ENCODE assay signal across 2 cellular contexts in the genomic region with DNA sequence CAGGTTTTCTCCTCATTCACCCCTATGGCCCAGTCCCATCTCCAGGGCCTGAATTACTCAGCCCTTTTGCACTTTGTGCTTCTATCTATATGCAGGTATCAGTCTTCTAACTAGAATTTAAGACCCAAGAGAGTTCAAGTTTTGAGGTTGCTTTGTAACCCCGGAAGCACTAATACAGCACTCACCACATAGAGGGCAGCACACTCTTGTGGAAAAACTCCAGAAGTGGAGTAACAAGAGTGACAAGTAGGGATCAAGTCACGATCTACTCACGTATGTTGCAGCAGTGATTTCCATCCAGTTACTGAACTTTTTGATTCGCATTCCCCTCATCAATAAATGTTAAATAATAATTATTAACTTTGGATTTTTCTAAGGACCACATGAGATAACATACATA.
TF ChIP-seq lines count a peak whose summit lies in the region.

No MANE protein-coding gene starts in this region.

TF ChIP-seq in IMR-90, 13 proteins besides CTCF, POLR2A, EP300 and RAD21 (continued from another document):
- TF ChIP-seq, protein P1, sequence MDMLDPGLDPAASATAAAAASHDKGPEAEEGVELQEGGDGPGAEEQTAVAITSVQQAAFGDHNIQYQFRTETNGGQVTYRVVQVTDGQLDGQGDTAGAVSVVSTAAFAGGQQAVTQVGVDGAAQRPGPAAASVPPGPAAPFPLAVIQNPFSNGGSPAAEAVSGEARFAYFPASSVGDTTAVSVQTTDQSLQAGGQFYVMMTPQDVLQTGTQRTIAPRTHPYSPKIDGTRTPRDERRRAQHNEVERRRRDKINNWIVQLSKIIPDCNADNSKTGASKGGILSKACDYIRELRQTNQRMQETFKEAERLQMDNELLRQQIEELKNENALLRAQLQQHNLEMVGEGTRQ (IDR thresholded peaks at IDR 0.05; ENCODE audit: low read depth, low read length) = no peak
- no peak for TF ChIP-seq MXI1 (IDR thresholded peaks at IDR 0.05; ENCODE audit: borderline replicate concordance, low read depth, low read length)
- TF ChIP-seq FOS (IDR thresholded peaks at IDR 0.05; ENCODE audit: low read depth, low read length) = no peak
- no peak for TF ChIP-seq MAFK (IDR thresholded peaks at IDR 0.05; ENCODE audit: low read depth, low read length)
- TF ChIP-seq BHLHE40 (IDR thresholded peaks at IDR 0.05; ENCODE audit: low read depth, low read length) = no peak
- TF ChIP-seq CHD1 (IDR thresholded peaks at IDR 0.05; ENCODE audit: low read depth, low read length) = no peak
- TF ChIP-seq SMC3 (IDR thresholded peaks at IDR 0.05; ENCODE audit: low read depth, low read length) = no peak
- TF ChIP-seq RFX5 (IDR thresholded peaks at IDR 0.05; ENCODE audit: low read depth, low read length) = no peak
- TF ChIP-seq, protein P2, sequence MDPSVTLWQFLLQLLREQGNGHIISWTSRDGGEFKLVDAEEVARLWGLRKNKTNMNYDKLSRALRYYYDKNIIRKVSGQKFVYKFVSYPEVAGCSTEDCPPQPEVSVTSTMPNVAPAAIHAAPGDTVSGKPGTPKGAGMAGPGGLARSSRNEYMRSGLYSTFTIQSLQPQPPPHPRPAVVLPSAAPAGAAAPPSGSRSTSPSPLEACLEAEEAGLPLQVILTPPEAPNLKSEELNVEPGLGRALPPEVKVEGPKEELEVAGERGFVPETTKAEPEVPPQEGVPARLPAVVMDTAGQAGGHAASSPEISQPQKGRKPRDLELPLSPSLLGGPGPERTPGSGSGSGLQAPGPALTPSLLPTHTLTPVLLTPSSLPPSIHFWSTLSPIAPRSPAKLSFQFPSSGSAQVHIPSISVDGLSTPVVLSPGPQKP (IDR thresholded peaks at IDR 0.05; ENCODE audit: borderline replicate concordance, low read depth, low read length) = no peak
- TF ChIP-seq RCOR1 (IDR thresholded peaks at IDR 0.05; ENCODE audit: insufficient replicate concordance, low read length) = no peak
- no peak for TF ChIP-seq NFE2L2 (IDR thresholded peaks at IDR 0.05; ENCODE audit: low read depth, low read length)

TF ChIP-seq in K562, 482 proteins besides CTCF, POLR2A, EP300 and RAD21 (continued from another document):
- TF ChIP-seq, protein P3, sequence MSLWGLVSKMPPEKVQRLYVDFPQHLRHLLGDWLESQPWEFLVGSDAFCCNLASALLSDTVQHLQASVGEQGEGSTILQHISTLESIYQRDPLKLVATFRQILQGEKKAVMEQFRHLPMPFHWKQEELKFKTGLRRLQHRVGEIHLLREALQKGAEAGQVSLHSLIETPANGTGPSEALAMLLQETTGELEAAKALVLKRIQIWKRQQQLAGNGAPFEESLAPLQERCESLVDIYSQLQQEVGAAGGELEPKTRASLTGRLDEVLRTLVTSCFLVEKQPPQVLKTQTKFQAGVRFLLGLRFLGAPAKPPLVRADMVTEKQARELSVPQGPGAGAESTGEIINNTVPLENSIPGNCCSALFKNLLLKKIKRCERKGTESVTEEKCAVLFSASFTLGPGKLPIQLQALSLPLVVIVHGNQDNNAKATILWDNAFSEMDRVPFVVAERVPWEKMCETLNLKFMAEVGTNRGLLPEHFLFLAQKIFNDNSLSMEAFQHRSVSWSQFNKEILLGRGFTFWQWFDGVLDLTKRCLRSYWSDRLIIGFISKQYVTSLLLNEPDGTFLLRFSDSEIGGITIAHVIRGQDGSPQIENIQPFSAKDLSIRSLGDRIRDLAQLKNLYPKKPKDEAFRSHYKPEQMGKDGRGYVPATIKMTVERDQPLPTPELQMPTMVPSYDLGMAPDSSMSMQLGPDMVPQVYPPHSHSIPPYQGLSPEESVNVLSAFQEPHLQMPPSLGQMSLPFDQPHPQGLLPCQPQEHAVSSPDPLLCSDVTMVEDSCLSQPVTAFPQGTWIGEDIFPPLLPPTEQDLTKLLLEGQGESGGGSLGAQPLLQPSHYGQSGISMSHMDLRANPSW (CRISPR knock-in tag; IDR thresholded peaks at IDR 0.05) = no peak
- TF ChIP-seq PPARD (CRISPR knock-in tag; IDR thresholded peaks at IDR 0.05) (no peak), SMC3 (conservative IDR thresholded peaks at IDR 0.05; ENCODE audit: insufficient read depth, low read depth, low read length) (0 out of 2 replicates have a peak, but pooled peaks have one; percentile 21), FOXA1 (IDR thresholded peaks at IDR 0.05; ENCODE audit: borderline replicate concordance) (no peak), ZNF184 (CRISPR knock-in tag; IDR thresholded peaks at IDR 0.05) (no peak), ZFP36 (IDR thresholded peaks at IDR 0.05; ENCODE audit: low read depth, low read length, partially characterized antibody) (no peak), DDX20 (tag; IDR thresholded peaks at IDR 0.05; ENCODE audit: low read depth) (no peak), RCOR1 (IDR thresholded peaks at IDR 0.05; ENCODE audit: borderline replicate concordance in 1 of 2, low read depth in 2 of 2, low read length in 2 of 2) (0 out of 4 replicates have a peak, but pooled peaks of 1 of the 2 experiments have one; percentile 13), NR2C1 (IDR thresholded peaks at IDR 0.05) (peak; percentile 39; the same call in 1 of the 2 replicates), NR2C1 (tag; IDR thresholded peaks at IDR 0.05) (peak; percentile 40; the same call in 1 of the 2 replicates), CBX5 (IDR thresholded peaks at IDR 0.05; ENCODE audit: borderline replicate concordance, low read depth) (no peak), POLR2H (tag; IDR thresholded peaks at IDR 0.05; ENCODE audit: low read depth) (no peak), TARDBP (IDR thresholded peaks at IDR 0.05) (no peak), ZNF175 (CRISPR knock-in tag; IDR thresholded peaks at IDR 0.05; ENCODE audit: low read depth) (no peak), MAFF (IDR thresholded peaks at IDR 0.05; ENCODE audit: low read length) (no peak)
- TF ChIP-seq, protein P4, sequence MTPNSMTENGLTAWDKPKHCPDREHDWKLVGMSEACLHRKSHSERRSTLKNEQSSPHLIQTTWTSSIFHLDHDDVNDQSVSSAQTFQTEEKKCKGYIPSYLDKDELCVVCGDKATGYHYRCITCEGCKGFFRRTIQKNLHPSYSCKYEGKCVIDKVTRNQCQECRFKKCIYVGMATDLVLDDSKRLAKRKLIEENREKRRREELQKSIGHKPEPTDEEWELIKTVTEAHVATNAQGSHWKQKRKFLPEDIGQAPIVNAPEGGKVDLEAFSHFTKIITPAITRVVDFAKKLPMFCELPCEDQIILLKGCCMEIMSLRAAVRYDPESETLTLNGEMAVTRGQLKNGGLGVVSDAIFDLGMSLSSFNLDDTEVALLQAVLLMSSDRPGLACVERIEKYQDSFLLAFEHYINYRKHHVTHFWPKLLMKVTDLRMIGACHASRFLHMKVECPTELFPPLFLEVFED (CRISPR knock-in tag; conservative IDR thresholded peaks at IDR 0.05) = no peak
- TF ChIP-seq, protein P5, sequence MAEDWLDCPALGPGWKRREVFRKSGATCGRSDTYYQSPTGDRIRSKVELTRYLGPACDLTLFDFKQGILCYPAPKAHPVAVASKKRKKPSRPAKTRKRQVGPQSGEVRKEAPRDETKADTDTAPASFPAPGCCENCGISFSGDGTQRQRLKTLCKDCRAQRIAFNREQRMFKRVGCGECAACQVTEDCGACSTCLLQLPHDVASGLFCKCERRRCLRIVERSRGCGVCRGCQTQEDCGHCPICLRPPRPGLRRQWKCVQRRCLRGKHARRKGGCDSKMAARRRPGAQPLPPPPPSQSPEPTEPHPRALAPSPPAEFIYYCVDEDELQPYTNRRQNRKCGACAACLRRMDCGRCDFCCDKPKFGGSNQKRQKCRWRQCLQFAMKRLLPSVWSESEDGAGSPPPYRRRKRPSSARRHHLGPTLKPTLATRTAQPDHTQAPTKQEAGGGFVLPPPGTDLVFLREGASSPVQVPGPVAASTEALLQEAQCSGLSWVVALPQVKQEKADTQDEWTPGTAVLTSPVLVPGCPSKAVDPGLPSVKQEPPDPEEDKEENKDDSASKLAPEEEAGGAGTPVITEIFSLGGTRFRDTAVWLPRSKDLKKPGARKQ (CRISPR knock-in tag; IDR thresholded peaks at IDR 0.05) = 0 out of 2 replicates have a peak, but pooled peaks have one; percentile 13
- TF ChIP-seq, protein P6, sequence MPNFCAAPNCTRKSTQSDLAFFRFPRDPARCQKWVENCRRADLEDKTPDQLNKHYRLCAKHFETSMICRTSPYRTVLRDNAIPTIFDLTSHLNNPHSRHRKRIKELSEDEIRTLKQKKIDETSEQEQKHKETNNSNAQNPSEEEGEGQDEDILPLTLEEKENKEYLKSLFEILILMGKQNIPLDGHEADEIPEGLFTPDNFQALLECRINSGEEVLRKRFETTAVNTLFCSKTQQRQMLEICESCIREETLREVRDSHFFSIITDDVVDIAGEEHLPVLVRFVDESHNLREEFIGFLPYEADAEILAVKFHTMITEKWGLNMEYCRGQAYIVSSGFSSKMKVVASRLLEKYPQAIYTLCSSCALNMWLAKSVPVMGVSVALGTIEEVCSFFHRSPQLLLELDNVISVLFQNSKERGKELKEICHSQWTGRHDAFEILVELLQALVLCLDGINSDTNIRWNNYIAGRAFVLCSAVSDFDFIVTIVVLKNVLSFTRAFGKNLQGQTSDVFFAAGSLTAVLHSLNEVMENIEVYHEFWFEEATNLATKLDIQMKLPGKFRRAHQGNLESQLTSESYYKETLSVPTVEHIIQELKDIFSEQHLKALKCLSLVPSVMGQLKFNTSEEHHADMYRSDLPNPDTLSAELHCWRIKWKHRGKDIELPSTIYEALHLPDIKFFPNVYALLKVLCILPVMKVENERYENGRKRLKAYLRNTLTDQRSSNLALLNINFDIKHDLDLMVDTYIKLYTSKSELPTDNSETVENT (CRISPR knock-in tag; IDR thresholded peaks at IDR 0.05) = no peak
- TF ChIP-seq, protein P7, sequence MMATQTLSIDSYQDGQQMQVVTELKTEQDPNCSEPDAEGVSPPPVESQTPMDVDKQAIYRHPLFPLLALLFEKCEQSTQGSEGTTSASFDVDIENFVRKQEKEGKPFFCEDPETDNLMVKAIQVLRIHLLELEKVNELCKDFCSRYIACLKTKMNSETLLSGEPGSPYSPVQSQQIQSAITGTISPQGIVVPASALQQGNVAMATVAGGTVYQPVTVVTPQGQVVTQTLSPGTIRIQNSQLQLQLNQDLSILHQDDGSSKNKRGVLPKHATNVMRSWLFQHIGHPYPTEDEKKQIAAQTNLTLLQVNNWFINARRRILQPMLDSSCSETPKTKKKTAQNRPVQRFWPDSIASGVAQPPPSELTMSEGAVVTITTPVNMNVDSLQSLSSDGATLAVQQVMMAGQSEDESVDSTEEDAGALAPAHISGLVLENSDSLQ (IDR thresholded peaks at IDR 0.05) = peak; percentile 39
- TF ChIP-seq, protein P8, sequence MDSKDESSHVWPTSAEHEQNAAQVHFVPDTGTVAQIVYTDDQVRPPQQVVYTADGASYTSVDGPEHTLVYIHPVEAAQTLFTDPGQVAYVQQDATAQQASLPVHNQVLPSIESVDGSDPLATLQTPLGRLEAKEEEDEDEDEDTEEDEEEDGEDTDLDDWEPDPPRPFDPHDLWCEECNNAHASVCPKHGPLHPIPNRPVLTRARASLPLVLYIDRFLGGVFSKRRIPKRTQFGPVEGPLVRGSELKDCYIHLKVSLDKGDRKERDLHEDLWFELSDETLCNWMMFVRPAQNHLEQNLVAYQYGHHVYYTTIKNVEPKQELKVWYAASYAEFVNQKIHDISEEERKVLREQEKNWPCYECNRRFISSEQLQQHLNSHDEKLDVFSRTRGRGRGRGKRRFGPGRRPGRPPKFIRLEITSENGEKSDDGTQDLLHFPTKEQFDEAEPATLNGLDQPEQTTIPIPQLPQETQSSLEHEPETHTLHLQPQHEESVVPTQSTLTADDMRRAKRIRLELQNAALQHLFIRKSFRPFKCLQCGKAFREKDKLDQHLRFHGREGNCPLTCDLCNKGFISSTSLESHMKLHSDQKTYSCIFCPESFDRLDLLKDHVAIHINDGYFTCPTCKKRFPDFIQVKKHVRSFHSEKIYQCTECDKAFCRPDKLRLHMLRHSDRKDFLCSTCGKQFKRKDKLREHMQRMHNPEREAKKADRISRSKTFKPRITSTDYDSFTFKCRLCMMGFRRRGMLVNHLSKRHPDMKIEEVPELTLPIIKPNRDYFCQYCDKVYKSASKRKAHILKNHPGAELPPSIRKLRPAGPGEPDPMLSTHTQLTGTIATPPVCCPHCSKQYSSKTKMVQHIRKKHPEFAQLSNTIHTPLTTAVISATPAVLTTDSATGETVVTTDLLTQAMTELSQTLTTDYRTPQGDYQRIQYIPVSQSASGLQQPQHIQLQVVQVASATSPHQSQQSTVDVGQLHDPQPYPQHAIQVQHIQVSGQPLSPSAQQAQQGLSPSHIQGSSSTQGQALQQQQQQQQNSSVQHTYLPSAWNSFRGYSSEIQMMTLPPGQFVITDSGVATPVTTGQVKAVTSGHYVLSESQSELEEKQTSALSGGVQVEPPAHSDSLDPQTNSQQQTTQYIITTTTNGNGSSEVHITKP (IDR thresholded peaks at IDR 0.05; ENCODE audit: partially characterized antibody) = no peak
- TF ChIP-seq, protein P9, sequence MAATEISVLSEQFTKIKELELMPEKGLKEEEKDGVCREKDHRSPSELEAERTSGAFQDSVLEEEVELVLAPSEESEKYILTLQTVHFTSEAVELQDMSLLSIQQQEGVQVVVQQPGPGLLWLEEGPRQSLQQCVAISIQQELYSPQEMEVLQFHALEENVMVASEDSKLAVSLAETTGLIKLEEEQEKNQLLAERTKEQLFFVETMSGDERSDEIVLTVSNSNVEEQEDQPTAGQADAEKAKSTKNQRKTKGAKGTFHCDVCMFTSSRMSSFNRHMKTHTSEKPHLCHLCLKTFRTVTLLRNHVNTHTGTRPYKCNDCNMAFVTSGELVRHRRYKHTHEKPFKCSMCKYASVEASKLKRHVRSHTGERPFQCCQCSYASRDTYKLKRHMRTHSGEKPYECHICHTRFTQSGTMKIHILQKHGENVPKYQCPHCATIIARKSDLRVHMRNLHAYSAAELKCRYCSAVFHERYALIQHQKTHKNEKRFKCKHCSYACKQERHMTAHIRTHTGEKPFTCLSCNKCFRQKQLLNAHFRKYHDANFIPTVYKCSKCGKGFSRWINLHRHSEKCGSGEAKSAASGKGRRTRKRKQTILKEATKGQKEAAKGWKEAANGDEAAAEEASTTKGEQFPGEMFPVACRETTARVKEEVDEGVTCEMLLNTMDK (IDR thresholded peaks at IDR 0.05; ENCODE audit: borderline replicate concordance, insufficient read depth, low read depth, low read length, poor library complexity, severe bottlenecking) = peak; percentile 29
- TF ChIP-seq, protein P10, sequence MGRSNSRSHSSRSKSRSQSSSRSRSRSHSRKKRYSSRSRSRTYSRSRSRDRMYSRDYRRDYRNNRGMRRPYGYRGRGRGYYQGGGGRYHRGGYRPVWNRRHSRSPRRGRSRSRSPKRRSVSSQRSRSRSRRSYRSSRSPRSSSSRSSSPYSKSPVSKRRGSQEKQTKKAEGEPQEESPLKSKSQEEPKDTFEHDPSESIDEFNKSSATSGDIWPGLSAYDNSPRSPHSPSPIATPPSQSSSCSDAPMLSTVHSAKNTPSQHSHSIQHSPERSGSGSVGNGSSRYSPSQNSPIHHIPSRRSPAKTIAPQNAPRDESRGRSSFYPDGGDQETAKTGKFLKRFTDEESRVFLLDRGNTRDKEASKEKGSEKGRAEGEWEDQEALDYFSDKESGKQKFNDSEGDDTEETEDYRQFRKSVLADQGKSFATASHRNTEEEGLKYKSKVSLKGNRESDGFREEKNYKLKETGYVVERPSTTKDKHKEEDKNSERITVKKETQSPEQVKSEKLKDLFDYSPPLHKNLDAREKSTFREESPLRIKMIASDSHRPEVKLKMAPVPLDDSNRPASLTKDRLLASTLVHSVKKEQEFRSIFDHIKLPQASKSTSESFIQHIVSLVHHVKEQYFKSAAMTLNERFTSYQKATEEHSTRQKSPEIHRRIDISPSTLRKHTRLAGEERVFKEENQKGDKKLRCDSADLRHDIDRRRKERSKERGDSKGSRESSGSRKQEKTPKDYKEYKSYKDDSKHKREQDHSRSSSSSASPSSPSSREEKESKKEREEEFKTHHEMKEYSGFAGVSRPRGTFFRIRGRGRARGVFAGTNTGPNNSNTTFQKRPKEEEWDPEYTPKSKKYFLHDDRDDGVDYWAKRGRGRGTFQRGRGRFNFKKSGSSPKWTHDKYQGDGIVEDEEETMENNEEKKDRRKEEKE (IDR thresholded peaks at IDR 0.05; ENCODE audit: borderline replicate concordance in 1 of 2, control insufficient read depth in 1 of 2, low read depth in 2 of 2, low read length in 1 of 2) = no peak
